21 cellular contexts compared by ENCODE assay signal in genomic region chr4:158808399-158808798, GRCh38. TPM values are rescaled to one million over a fixed set of nuclear protein-coding genes. Genes with fewer than 3 reads are reported as not detected.
DNase-seq lines count a peak whose midpoint lies in the region; ATAC-seq and TF ChIP-seq lines count a peak whose summit lies in the region.
"Had no signal": no experiment of that assay in that cellular context is flagged by ENCODE, and none has a peak within 500 bp of the region (broad histone marks: within the 10 kb centered on the region; RNA-seq: fewer than 3 reads in every experiment).

No MANE protein-coding gene starts in this region.

- no peak overlapping the region for H3K4me3 ChIP-seq in ascending aorta
- H3K4me3 ChIP-seq in thoracic aorta: no peak overlapping the region
- H3K4me3 ChIP-seq: esophagus squamous epithelium, mucosa of descending colon had no signal

- H3K27me3 ChIP-seq in ascending aorta (no peaks in the 10 kb centered on the region), thoracic aorta (replicated peaks; ENCODE audit: insufficient read depth) (no peaks in the 10 kb centered on the region)
- H3K27me3 ChIP-seq: esophagus squamous epithelium had no signal

- no peaks in the 10 kb centered on the region for H3K27me3 Mint-ChIP-seq in activated naive CD8-positive, alpha-beta T cell treated with anti-CD3 and anti-CD28 coated beads, Interleukin-2, amount 50 U/mL, for 24 hours
- H3K27me3 Mint-ChIP-seq in activated naive CD8-positive, alpha-beta T cell treated with anti-CD3 and anti-CD28 coated beads for 36 hours: no peaks in the 10 kb centered on the region
- H3K27me3 Mint-ChIP-seq in mesothelial cell of epicardium (ENCODE audit: low read depth): no peaks in the 10 kb centered on the region

- intact Hi-C loops in ascending aorta (cut with DNase I): loop anchor here (2.0 kb wide), 1 partner anchor 22 kb away; no protein-coding TSS in a partner anchor

- no peak for ATAC-seq in activated naive CD8-positive, alpha-beta T cell treated with anti-CD3 and anti-CD28 coated beads, Interleukin-2, amount 50 U/mL, for 24 hours
- ATAC-seq in thoracic aorta (ENCODE audit: insufficient number of reproducible peaks, low FRiP score, low read depth) (no peak), GM21528 (IDR thresholded peaks at IDR 0.05; ENCODE audit: low FRiP score, unreplicated experiment) (no peak), GM19463 (IDR thresholded peaks at IDR 0.05; ENCODE audit: unreplicated experiment) (no peak)
- ATAC-seq: HCT116, mucosa of descending colon had no signal

- H3K4me1 Mint-ChIP-seq in activated naive CD8-positive, alpha-beta T cell treated with anti-CD3 and anti-CD28 coated beads, Interleukin-2, amount 50 U/mL, for 24 hours: peaks cover 47% of the 10 kb centered on the region
- H3K4me1 Mint-ChIP-seq in activated naive CD8-positive, alpha-beta T cell treated with anti-CD3 and anti-CD28 coated beads for 36 hours: peaks cover 41% of the 10 kb centered on the region
- H3K4me1 Mint-ChIP-seq in mesothelial cell of epicardium: peaks cover 59% of the 10 kb centered on the region

- H3K27ac ChIP-seq in ascending aorta (peak overlapping the region; percentile 77 to 94), thoracic aorta (peak overlapping the region; percentile 24 to 85)
- H3K27ac ChIP-seq: C4-2B had no signal

- H3K36me3 ChIP-seq in ascending aorta (no peaks in the 10 kb centered on the region), thoracic aorta (no peaks in the 10 kb centered on the region)
- H3K36me3 ChIP-seq: esophagus squamous epithelium had no signal

- DNase-seq in activated naive CD8-positive, alpha-beta T cell treated with anti-CD3 and anti-CD28 coated beads, Interleukin-2, amount 50 U/mL, for 24 hours: no peak
- no peak for DNase-seq in activated naive CD8-positive, alpha-beta T cell treated with anti-CD3 and anti-CD28 coated beads for 36 hours
- DNase-seq in ascending aorta (ENCODE audit: low spot score in 2 of 2): no peak
- no peak for DNase-seq in mesothelial cell of epicardium (ENCODE audit: low spot score in 2 of 2, unreplicated experiment in 2 of 2)
- no peak for DNase-seq in thoracic aorta (ENCODE audit: low spot score)
- no peak for DNase-seq in NCI-H2107 treated with DMSO at 0.1 percent for 48 hours (lab: John Stamatoyannopoulos, UW; ENCODE audit: unreplicated experiment)
- DNase-seq: activated CD4-positive, CD25-positive, alpha-beta regulatory T cell; activated CD8-positive, alpha-beta memory T cell treated with anti-CD3 and anti-CD28 coated beads for 24 hours; caudate nucleus; DMS79 treated with DMSO at 0.1 percent for 48 hours; effector CD8-positive, alpha-beta T cell; esophagus squamous epithelium; islet precursor cell; KG1; mucosa of descending colon; NCI-H2171 treated with DMSO at 0.1 percent for 48 hours; NCI-H774 had no signal

- no peaks in the 10 kb centered on the region for H3K9me3 Mint-ChIP-seq in activated naive CD8-positive, alpha-beta T cell treated with anti-CD3 and anti-CD28 coated beads, Interleukin-2, amount 50 U/mL, for 24 hours
- no peaks in the 10 kb centered on the region for H3K9me3 Mint-ChIP-seq in activated naive CD8-positive, alpha-beta T cell treated with anti-CD3 and anti-CD28 coated beads for 36 hours
- H3K9me3 Mint-ChIP-seq in mesothelial cell of epicardium: no peaks in the 10 kb centered on the region

- H3K4me3 Mint-ChIP-seq in activated naive CD8-positive, alpha-beta T cell treated with anti-CD3 and anti-CD28 coated beads, Interleukin-2, amount 50 U/mL, for 24 hours: no peak overlapping the region
- no peak overlapping the region for H3K4me3 Mint-ChIP-seq in activated naive CD8-positive, alpha-beta T cell treated with anti-CD3 and anti-CD28 coated beads for 36 hours
- no peak overlapping the region for H3K4me3 Mint-ChIP-seq in mesothelial cell of epicardium

- H3K9me3 ChIP-seq in ascending aorta: no peaks in the 10 kb centered on the region
- H3K9me3 ChIP-seq in thoracic aorta: no peaks in the 10 kb centered on the region
- H3K9me3 ChIP-seq: esophagus squamous epithelium, mucosa of descending colon had no signal

- peaks cover 2% of the 10 kb centered on the region for H3K36me3 Mint-ChIP-seq in activated naive CD8-positive, alpha-beta T cell treated with anti-CD3 and anti-CD28 coated beads, Interleukin-2, amount 50 U/mL, for 24 hours (ENCODE audit: low read depth)
- H3K36me3 Mint-ChIP-seq in activated naive CD8-positive, alpha-beta T cell treated with anti-CD3 and anti-CD28 coated beads for 36 hours: peaks cover 14% of the 10 kb centered on the region
- H3K36me3 Mint-ChIP-seq in mesothelial cell of epicardium: no peaks in the 10 kb centered on the region

- H3K4me1 ChIP-seq in ascending aorta (peaks cover 3 to 37% of the 10 kb centered on the region in 2 donors), thoracic aorta (ENCODE audit: control insufficient read depth in 1 of 2, low read depth in 2 of 2) (peaks cover 24 to 72% of the 10 kb centered on the region in 2 donors)

- peak overlapping the region; percentile 1 for H3K27ac Mint-ChIP-seq in activated naive CD8-positive, alpha-beta T cell treated with anti-CD3 and anti-CD28 coated beads, Interleukin-2, amount 50 U/mL, for 24 hours
- H3K27ac Mint-ChIP-seq in activated naive CD8-positive, alpha-beta T cell treated with anti-CD3 and anti-CD28 coated beads for 36 hours: no peak overlapping the region
- peak overlapping the region; percentile 13 for H3K27ac Mint-ChIP-seq in mesothelial cell of epicardium

- no peak for TF ChIP-seq CTCF in ascending aorta (IDR thresholded peaks at IDR 0.05)
- no peak for TF ChIP-seq CTCF in mesothelial cell of epicardium (IDR thresholded peaks at IDR 0.05; ENCODE audit: unreplicated experiment)
- TF ChIP-seq CTCF in thoracic aorta (IDR thresholded peaks at IDR 0.05): no peak

RNA-seq across cellular contexts. Expression of gene FNIP2, which starts 39.6 kb away (rescaled TPM):
- 10 to 100 TPM; 10.9 to 11.5 TPM for total RNA-seq in activated naive CD8-positive, alpha-beta T cell treated with anti-CD3 and anti-CD28 coated beads for 36 hours
- total RNA-seq in ascending aorta: 44.1 TPM
- total RNA-seq in mesothelial cell of epicardium: 31.4 to 32.9 TPM (median 32.1 TPM) in 3 replicates
- total RNA-seq in thoracic aorta: 100 to 1,000 TPM in 1 of 2 donors, 10 to 100 TPM in 1; 47.9 to 121 TPM
